Comparison of ENCODE assay signal across 1 cellular context in the genomic region with DNA sequence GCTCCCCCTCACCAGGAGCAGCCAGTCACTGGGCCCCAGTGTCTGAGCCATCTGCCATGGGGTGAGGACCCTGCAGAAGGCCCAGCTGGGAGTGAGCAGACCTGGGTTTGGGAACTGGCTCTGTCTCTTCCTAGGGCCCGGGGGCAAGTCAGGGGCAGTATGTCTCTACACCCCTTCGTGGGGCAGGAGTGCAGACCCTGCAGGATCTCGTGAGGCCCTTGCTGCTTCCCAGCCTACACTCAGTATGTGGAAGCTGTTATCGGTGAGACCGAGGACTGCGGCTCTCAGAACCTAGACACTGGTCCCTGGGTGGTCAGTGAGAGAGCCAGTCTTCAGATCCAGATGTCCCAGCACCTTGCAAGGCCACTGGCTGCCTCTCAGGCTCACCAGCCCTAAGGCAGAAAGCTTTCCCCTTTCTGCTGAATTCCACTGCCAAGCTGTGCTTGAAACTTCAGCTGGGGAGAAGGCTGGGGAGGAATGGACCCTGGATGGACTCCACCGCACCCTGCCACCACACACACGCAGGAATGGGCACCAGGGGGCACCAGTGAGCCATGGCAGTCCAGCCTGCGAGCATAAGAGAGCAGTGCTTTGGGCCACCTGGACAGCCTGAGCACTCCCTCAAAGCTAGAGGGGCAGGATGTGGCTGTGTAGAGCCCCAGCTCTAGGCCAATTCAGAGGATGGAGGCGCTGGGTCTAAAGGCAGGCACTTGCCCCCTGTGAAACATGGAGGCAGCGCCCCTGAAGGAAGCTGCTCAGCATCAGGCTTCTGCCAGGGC.
TF ChIP-seq lines count a peak whose summit lies in the region.

No MANE protein-coding gene starts in this region.

TF ChIP-seq in K562, 482 proteins besides CTCF, POLR2A, EP300 and RAD21 (continued from another document and continues in another):
- TF ChIP-seq, protein P1, sequence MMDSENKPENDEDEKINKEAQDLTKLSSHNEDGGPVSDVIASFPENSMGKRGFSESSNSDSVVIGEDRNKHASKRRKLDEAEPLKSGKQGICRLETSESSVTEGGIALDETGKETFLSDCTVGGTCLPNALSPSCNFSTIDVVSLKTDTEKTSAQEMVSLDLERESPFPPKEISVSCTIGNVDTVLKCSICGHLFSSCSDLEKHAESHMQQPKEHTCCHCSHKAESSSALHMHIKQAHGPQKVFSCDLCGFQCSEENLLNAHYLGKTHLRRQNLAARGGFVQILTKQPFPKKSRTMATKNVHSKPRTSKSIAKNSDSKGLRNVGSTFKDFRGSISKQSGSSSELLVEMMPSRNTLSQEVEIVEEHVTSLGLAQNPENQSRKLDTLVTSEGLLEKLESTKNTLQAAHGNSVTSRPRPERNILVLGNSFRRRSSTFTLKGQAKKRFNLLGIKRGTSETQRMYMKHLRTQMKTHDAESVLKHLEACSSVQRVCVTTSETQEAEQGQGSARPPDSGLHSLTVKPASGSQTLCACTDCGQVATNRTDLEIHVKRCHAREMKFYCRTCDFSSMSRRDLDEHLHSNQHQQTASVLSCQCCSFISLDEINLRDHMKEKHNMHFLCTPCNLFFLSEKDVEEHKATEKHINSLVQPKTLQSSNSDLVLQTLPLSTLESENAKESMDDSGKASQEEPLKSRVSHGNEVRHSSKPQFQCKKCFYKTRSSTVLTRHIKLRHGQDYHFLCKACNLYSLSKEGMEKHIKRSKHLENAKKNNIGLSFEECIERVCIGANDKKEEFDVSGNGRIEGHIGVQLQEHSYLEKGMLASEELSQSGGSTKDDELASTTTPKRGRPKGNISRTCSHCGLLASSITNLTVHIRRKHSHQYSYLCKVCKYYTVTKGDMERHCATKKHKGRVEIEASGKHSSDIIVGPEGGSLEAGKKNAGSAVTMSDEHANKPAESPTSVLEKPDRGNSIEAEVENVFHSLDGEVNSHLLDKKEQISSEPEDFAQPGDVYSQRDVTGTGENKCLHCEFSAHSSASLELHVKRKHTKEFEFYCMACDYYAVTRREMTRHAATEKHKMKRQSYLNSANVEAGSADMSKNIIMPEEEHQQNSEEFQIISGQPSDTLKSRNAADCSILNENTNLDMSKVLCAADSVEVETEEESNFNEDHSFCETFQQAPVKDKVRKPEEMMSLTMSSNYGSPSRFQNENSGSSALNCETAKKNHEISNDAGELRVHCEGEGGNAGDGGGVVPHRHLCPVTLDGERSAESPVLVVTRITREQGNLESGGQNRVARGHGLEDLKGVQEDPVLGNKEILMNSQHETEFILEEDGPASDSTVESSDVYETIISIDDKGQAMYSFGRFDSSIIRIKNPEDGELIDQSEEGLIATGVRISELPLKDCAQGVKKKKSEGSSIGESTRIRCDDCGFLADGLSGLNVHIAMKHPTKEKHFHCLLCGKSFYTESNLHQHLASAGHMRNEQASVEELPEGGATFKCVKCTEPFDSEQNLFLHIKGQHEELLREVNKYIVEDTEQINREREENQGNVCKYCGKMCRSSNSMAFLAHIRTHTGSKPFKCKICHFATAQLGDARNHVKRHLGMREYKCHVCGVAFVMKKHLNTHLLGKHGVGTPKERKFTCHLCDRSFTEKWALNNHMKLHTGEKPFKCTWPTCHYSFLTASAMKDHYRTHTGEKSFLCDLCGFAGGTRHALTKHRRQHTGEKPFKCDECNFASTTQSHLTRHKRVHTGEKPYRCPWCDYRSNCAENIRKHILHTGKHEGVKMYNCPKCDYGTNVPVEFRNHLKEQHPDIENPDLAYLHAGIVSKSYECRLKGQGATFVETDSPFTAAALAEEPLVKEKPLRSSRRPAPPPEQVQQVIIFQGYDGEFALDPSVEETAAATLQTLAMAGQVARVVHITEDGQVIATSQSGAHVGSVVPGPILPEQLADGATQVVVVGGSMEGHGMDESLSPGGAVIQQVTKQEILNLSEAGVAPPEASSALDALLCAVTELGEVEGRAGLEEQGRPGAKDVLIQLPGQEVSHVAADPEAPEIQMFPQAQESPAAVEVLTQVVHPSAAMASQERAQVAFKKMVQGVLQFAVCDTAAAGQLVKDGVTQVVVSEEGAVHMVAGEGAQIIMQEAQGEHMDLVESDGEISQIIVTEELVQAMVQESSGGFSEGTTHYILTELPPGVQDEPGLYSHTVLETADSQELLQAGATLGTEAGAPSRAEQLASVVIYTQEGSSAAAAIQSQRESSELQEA (IDR thresholded peaks at IDR 0.05; ENCODE audit: low read depth) = no peak
- TF ChIP-seq CREM (IDR thresholded peaks at IDR 0.05; ENCODE audit: low read depth) (peak; percentile 57; the same call in 1 of the 2 replicates), ILF3 (IDR thresholded peaks at IDR 0.05; ENCODE audit: borderline replicate concordance) (no peak), SMC3 (conservative IDR thresholded peaks at IDR 0.05; ENCODE audit: insufficient read depth, low read depth, low read length) (peak; percentile 97), ELF4 (CRISPR knock-in tag; IDR thresholded peaks at IDR 0.05) (no peak), ZNF431 (CRISPR knock-in tag; IDR thresholded peaks at IDR 0.05) (no peak), ZNF143 (CRISPR knock-in tag; IDR thresholded peaks at IDR 0.05) (no peak), MECOM (CRISPR knock-in tag; IDR thresholded peaks at IDR 0.05) (no peak), KLF1 (tag; IDR thresholded peaks at IDR 0.05) (no peak), GATA2 (CRISPR knock-in tag; IDR thresholded peaks at IDR 0.05) (no peak), NR4A1 (CRISPR knock-in tag; IDR thresholded peaks at IDR 0.05) (no peak), NR4A1 (tag; IDR thresholded peaks at IDR 0.05) (no peak), ARID1B (IDR thresholded peaks at IDR 0.05) (no peak), PRMT5 (CRISPR knock-in tag; IDR thresholded peaks at IDR 0.05) (no peak), MCM3 (IDR thresholded peaks at IDR 0.05) (no peak), EGR1 (conservative IDR thresholded peaks at IDR 0.05) (no peak), ZNF12 (CRISPR knock-in tag; IDR thresholded peaks at IDR 0.05) (no peak), FOXJ2 (tag; IDR thresholded peaks at IDR 0.05) (no peak), CREBBP (IDR thresholded peaks at IDR 0.05; ENCODE audit: low read depth, low read length) (no peak)
- TF ChIP-seq, protein P2, sequence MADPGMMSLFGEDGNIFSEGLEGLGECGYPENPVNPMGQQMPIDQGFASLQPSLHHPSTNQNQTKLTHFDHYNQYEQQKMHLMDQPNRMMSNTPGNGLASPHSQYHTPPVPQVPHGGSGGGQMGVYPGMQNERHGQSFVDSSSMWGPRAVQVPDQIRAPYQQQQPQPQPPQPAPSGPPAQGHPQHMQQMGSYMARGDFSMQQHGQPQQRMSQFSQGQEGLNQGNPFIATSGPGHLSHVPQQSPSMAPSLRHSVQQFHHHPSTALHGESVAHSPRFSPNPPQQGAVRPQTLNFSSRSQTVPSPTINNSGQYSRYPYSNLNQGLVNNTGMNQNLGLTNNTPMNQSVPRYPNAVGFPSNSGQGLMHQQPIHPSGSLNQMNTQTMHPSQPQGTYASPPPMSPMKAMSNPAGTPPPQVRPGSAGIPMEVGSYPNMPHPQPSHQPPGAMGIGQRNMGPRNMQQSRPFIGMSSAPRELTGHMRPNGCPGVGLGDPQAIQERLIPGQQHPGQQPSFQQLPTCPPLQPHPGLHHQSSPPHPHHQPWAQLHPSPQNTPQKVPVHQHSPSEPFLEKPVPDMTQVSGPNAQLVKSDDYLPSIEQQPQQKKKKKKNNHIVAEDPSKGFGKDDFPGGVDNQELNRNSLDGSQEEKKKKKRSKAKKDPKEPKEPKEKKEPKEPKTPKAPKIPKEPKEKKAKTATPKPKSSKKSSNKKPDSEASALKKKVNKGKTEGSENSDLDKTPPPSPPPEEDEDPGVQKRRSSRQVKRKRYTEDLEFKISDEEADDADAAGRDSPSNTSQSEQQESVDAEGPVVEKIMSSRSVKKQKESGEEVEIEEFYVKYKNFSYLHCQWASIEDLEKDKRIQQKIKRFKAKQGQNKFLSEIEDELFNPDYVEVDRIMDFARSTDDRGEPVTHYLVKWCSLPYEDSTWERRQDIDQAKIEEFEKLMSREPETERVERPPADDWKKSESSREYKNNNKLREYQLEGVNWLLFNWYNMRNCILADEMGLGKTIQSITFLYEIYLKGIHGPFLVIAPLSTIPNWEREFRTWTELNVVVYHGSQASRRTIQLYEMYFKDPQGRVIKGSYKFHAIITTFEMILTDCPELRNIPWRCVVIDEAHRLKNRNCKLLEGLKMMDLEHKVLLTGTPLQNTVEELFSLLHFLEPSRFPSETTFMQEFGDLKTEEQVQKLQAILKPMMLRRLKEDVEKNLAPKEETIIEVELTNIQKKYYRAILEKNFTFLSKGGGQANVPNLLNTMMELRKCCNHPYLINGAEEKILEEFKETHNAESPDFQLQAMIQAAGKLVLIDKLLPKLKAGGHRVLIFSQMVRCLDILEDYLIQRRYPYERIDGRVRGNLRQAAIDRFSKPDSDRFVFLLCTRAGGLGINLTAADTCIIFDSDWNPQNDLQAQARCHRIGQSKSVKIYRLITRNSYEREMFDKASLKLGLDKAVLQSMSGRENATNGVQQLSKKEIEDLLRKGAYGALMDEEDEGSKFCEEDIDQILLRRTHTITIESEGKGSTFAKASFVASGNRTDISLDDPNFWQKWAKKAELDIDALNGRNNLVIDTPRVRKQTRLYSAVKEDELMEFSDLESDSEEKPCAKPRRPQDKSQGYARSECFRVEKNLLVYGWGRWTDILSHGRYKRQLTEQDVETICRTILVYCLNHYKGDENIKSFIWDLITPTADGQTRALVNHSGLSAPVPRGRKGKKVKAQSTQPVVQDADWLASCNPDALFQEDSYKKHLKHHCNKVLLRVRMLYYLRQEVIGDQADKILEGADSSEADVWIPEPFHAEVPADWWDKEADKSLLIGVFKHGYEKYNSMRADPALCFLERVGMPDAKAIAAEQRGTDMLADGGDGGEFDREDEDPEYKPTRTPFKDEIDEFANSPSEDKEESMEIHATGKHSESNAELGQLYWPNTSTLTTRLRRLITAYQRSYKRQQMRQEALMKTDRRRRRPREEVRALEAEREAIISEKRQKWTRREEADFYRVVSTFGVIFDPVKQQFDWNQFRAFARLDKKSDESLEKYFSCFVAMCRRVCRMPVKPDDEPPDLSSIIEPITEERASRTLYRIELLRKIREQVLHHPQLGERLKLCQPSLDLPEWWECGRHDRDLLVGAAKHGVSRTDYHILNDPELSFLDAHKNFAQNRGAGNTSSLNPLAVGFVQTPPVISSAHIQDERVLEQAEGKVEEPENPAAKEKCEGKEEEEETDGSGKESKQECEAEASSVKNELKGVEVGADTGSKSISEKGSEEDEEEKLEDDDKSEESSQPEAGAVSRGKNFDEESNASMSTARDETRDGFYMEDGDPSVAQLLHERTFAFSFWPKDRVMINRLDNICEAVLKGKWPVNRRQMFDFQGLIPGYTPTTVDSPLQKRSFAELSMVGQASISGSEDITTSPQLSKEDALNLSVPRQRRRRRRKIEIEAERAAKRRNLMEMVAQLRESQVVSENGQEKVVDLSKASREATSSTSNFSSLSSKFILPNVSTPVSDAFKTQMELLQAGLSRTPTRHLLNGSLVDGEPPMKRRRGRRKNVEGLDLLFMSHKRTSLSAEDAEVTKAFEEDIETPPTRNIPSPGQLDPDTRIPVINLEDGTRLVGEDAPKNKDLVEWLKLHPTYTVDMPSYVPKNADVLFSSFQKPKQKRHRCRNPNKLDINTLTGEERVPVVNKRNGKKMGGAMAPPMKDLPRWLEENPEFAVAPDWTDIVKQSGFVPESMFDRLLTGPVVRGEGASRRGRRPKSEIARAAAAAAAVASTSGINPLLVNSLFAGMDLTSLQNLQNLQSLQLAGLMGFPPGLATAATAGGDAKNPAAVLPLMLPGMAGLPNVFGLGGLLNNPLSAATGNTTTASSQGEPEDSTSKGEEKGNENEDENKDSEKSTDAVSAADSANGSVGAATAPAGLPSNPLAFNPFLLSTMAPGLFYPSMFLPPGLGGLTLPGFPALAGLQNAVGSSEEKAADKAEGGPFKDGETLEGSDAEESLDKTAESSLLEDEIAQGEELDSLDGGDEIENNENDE (IDR thresholded peaks at IDR 0.05; ENCODE audit: low read depth, low read length) = no peak
- TF ChIP-seq, protein P3, sequence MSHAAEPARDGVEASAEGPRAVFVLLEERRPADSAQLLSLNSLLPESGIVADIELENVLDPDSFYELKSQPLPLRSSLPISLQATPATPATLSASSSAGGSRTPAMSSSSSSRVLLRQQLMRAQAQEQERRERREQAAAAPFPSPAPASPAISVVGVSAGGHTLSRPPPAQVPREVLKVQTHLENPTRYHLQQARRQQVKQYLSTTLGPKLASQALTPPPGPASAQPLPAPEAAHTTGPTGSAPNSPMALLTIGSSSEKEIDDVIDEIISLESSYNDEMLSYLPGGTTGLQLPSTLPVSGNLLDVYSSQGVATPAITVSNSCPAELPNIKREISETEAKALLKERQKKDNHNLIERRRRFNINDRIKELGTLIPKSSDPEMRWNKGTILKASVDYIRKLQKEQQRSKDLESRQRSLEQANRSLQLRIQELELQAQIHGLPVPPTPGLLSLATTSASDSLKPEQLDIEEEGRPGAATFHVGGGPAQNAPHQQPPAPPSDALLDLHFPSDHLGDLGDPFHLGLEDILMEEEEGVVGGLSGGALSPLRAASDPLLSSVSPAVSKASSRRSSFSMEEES (CRISPR knock-in tag; IDR thresholded peaks at IDR 0.05) = no peak
- TF ChIP-seq, protein P4, sequence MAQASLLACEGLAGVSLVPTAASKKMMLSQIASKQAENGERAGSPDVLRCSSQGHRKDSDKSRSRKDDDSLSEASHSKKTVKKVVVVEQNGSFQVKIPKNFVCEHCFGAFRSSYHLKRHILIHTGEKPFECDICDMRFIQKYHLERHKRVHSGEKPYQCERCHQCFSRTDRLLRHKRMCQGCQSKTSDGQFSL (CRISPR knock-in tag; IDR thresholded peaks at IDR 0.05) = peak; percentile 43; the same call in 1 of the 2 replicates
- TF ChIP-seq, protein P4 (tag; IDR thresholded peaks at IDR 0.05) = no peak
- TF ChIP-seq, protein P5, sequence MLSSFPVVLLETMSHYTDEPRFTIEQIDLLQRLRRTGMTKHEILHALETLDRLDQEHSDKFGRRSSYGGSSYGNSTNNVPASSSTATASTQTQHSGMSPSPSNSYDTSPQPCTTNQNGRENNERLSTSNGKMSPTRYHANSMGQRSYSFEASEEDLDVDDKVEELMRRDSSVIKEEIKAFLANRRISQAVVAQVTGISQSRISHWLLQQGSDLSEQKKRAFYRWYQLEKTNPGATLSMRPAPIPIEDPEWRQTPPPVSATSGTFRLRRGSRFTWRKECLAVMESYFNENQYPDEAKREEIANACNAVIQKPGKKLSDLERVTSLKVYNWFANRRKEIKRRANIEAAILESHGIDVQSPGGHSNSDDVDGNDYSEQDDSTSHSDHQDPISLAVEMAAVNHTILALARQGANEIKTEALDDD (IDR thresholded peaks at IDR 0.05) = no peak
- TF ChIP-seq, protein P6, sequence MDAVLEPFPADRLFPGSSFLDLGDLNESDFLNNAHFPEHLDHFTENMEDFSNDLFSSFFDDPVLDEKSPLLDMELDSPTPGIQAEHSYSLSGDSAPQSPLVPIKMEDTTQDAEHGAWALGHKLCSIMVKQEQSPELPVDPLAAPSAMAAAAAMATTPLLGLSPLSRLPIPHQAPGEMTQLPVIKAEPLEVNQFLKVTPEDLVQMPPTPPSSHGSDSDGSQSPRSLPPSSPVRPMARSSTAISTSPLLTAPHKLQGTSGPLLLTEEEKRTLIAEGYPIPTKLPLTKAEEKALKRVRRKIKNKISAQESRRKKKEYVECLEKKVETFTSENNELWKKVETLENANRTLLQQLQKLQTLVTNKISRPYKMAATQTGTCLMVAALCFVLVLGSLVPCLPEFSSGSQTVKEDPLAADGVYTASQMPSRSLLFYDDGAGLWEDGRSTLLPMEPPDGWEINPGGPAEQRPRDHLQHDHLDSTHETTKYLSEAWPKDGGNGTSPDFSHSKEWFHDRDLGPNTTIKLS (IDR thresholded peaks at IDR 0.05; ENCODE audit: borderline replicate concordance, low read depth) = no peak
- TF ChIP-seq, protein P7, sequence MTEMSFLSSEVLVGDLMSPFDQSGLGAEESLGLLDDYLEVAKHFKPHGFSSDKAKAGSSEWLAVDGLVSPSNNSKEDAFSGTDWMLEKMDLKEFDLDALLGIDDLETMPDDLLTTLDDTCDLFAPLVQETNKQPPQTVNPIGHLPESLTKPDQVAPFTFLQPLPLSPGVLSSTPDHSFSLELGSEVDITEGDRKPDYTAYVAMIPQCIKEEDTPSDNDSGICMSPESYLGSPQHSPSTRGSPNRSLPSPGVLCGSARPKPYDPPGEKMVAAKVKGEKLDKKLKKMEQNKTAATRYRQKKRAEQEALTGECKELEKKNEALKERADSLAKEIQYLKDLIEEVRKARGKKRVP (CRISPR knock-in tag; IDR thresholded peaks at IDR 0.05) = no peak
